In the genomic region with DNA sequence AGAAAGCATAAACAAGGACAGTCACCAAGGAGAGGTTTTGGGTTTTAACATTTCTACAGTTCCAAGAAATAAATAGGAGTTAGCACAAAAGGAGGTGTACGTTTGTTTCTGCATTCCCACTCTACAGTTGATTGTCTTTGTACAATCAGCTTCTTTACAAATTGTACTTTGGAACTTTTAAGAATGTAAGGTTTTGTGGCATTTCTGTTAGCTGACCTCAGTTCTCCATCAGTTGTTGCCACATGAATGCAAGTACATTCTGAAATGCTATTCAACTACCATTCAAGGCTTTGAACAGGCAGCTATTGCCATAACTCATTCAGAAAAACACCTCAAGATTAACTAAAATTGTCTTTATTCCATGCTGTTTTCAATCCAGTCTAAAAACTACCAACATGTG, we compare ENCODE assay signal across 20 cellular contexts.
DNase-seq lines count a peak whose midpoint lies in the region; ATAC-seq, FAIRE-seq and TF ChIP-seq lines count a peak whose summit lies in the region.
"Had no signal": no experiment of that assay in that cellular context is flagged by ENCODE, and none has a peak within 500 bp of the region (broad histone marks: within the 10 kb centered on the region; RNA-seq: fewer than 3 reads in every experiment).

No MANE protein-coding gene starts in this region.

- H3K9ac ChIP-seq in mesendoderm (ENCODE audit: low read length): no peak overlapping the region
- H3K9ac ChIP-seq: BLaER1, GM23248 had no signal

- no peaks in the 10 kb centered on the region for H3K36me3 ChIP-seq in CD8-positive, alpha-beta T cell (ENCODE audit: insufficient read depth, low read length)
- no peaks in the 10 kb centered on the region for H3K36me3 ChIP-seq in mesendoderm (ENCODE audit: control insufficient read depth, insufficient read depth, low read length)
- H3K36me3 ChIP-seq: BLaER1 had no signal

- no CpG with 5 or more reads among the region's 1 CpG for WGBS in mesendoderm (ENCODE audit: extremely low coverage, insufficient coverage, low lambda C conversion rate)

- no peak overlapping the region for H2BK5ac ChIP-seq in mesendoderm (ENCODE audit: low read length)

- H2AK5ac ChIP-seq in mesendoderm (ENCODE audit: low read length): no peak overlapping the region

- no peak overlapping the region for H4K8ac ChIP-seq in mesendoderm (ENCODE audit: low read depth, low read length)

- no peaks in the 10 kb centered on the region for H3K9me3 Mint-ChIP-seq in CD8-positive, alpha-beta T cell
- H3K9me3 Mint-ChIP-seq: H9 had no signal

- intact Hi-C loops in CD8-positive, alpha-beta T cell (cut with DNase I, micrococcal nuclease): no loop called here

- H3K4ac ChIP-seq in mesendoderm (ENCODE audit: low read depth, low read length): no peak overlapping the region

- CTCF ChIA-PET in CD8-positive, alpha-beta T cell (lab: Charles Lee): no interaction called here

- no peaks in the 10 kb centered on the region for H3K27me3 ChIP-seq in CD8-positive, alpha-beta T cell (ENCODE audit: insufficient read depth, low read length)
- H3K27me3 ChIP-seq in mesendoderm (ENCODE audit: insufficient read depth, low read length, poor library complexity): no peaks in the 10 kb centered on the region
- H3K27me3 ChIP-seq: BLaER1 had no signal

- no peak for DNase-seq in GM18507 (ENCODE audit: extremely low spot score, insufficient read length, low read depth)
- peak; percentile 66 for DNase-seq in astrocyte of the hippocampus (ENCODE audit: low read depth, low spot score)
- DNase-seq in renal cortical epithelial cell (ENCODE audit: low read depth): peak; percentile 80
- no peak for DNase-seq in CD8-positive, alpha-beta T cell
- DNase-seq in NCI-H526 (lab: John Stamatoyannopoulos, UW): no peak
- no peak for DNase-seq in mesendoderm
- DNase-seq: CD4-positive, CD25-positive, alpha-beta regulatory T cell; CD8-positive, alpha-beta memory T cell; DMS 273 treated with DMSO at 0.1 percent for 48 hours; DMS79; EL; GDM1; GM23248; H9 had no signal

- no peaks in the 10 kb centered on the region for H3K79me2 ChIP-seq in mesendoderm (ENCODE audit: control insufficient read depth, insufficient read depth, low read length)

- no peaks in the 10 kb centered on the region for H3K4me1 Mint-ChIP-seq in CD8-positive, alpha-beta T cell (ENCODE audit: low read depth)
- H3K4me1 Mint-ChIP-seq: CD4-positive, CD25-positive, alpha-beta regulatory T cell; CD8-positive, alpha-beta memory T cell had no signal

- no peak overlapping the region for H2BK120ac ChIP-seq in mesendoderm (ENCODE audit: low read depth, low read length)

- ATAC-seq in CD8-positive, alpha-beta T cell: no peak
- ATAC-seq: HCT116 had no signal

- no peaks in the 10 kb centered on the region for H3K9me3 ChIP-seq in CD8-positive, alpha-beta T cell (ENCODE audit: low read length)
- H3K9me3 ChIP-seq: BLaER1 had no signal

- no peak overlapping the region for H3K56ac ChIP-seq in mesendoderm (ENCODE audit: low read length)

- no peak overlapping the region for H3K4me2 ChIP-seq in mesendoderm (ENCODE audit: low read length)
- H3K4me2 ChIP-seq: BLaER1 had no signal

- POLR2A ChIA-PET in CD8-positive, alpha-beta T cell (lab: Charles Lee): no interaction called here

- no peak overlapping the region for H3K4me3 Mint-ChIP-seq in CD8-positive, alpha-beta T cell
- H3K4me3 Mint-ChIP-seq: B cell; CD4-positive, CD25-positive, alpha-beta regulatory T cell; CD8-positive, alpha-beta memory T cell; H9 had no signal

- no peaks in the 10 kb centered on the region for H3K4me1 ChIP-seq in CD8-positive, alpha-beta T cell (ENCODE audit: insufficient read depth, low read length)
- no peaks in the 10 kb centered on the region for H3K4me1 ChIP-seq in mesendoderm (ENCODE audit: control insufficient read depth, low read depth, low read length)

- TF ChIP-seq CTCF in CD8-positive, alpha-beta T cell (IDR thresholded peaks at IDR 0.05): no peak

- H3K79me1 ChIP-seq in mesendoderm (ENCODE audit: low read length): no peaks in the 10 kb centered on the region

- H2BK15ac ChIP-seq in mesendoderm (replicated peaks; ENCODE audit: low read depth): no peak overlapping the region

- H3K27ac ChIP-seq in CD8-positive, alpha-beta T cell (ENCODE audit: low read depth, low read length): no peak overlapping the region
- no peak overlapping the region for H3K27ac ChIP-seq in mesendoderm (ENCODE audit: low read depth, low read length)
- H3K27ac ChIP-seq: BLaER1, C4-2B, GM23248 had no signal

- H3K36me3 Mint-ChIP-seq in CD8-positive, alpha-beta T cell: peaks cover 3% of the 10 kb centered on the region
- H3K36me3 Mint-ChIP-seq: CD4-positive, CD25-positive, alpha-beta regulatory T cell; CD8-positive, alpha-beta memory T cell had no signal

- FAIRE-seq in GM18507 (lab: Jason Lieb, UNC): peak; percentile 72
- FAIRE-seq: D721Med, GM12878 had no signal

- no peak overlapping the region for H4K5ac ChIP-seq in mesendoderm (ENCODE audit: low read length)

- H3K4me3 ChIP-seq in CD8-positive, alpha-beta T cell (ENCODE audit: low read depth, low read length): no peak overlapping the region
- H3K4me3 ChIP-seq in mesendoderm (ENCODE audit: low read length): no peak overlapping the region
- H3K4me3 ChIP-seq: BLaER1, GM12878, GM23248 had no signal

- no peaks in the 10 kb centered on the region for H3K27me3 Mint-ChIP-seq in CD8-positive, alpha-beta T cell (ENCODE audit: low read depth)
- H3K27me3 Mint-ChIP-seq: B cell; CD4-positive, CD25-positive, alpha-beta regulatory T cell; CD8-positive, alpha-beta memory T cell had no signal

- H3K23ac ChIP-seq in mesendoderm (ENCODE audit: low read length): no peak overlapping the region

- H3K18ac ChIP-seq in mesendoderm (ENCODE audit: low read length): no peak overlapping the region

- no peak overlapping the region for H3K27ac Mint-ChIP-seq in CD8-positive, alpha-beta T cell
- H3K27ac Mint-ChIP-seq: B cell; CD4-positive, CD25-positive, alpha-beta regulatory T cell; CD8-positive, alpha-beta memory T cell; H9 had no signal

Comparison
In these comparisons a context has a peak if more than half of its experiments do, and no peak if none do; other contexts are left out.
1. DNase-seq: peak in astrocyte of the hippocampus (single experiment) and renal cortical epithelial cell (single experiment); none in GM18507 (single experiment), CD8-positive, alpha-beta T cell (0 of 7), NCI-H526 (0 of 2) and mesendoderm (single experiment).